In genomic region chr15:90885432-90886290, GRCh38 we compare ENCODE assay signal across 8 cellular contexts.
DNase-seq lines count a peak whose midpoint lies in the region; ATAC-seq lines count a peak whose summit lies in the region.

No MANE protein-coding gene starts in this region.

- ATAC-seq in GM19455 (IDR thresholded peaks at IDR 0.05; ENCODE audit: unreplicated experiment) = no peak

- DNase-seq in DMS53 (lab: John Stamatoyannopoulos, UW) (peak; percentile 74), HCEC 1CT (peak; percentile 53), NOMO-1 (lab: John Stamatoyannopoulos, UW; ENCODE audit: unreplicated experiment in 2 of 2) (peak; percentile 84 to 85), midbrain (lab: John Stamatoyannopoulos, UW) (peak; percentile 57)
- DNase-seq in activated CD8-positive, alpha-beta memory T cell treated with anti-CD3 and anti-CD28 coated beads for 24 hours = peak; percentile 93
- peak; percentile 68 for DNase-seq in effector CD8-positive, alpha-beta T cell (lab: John Stamatoyannopoulos, UW)
- DNase-seq in stimulated activated CD8-positive, alpha-beta memory T cell treated with anti-CD3 and anti-CD28 coated beads, Interleukin-4, amount 100 ng/mL, for 1 hour (ENCODE audit: low read depth in 2 of 2, low spot score in 1 of 2) = peak; percentile 61 to 68
